Comparison of ENCODE assay signal across 9 cellular contexts in genomic region chr11:33920838-33921613, GRCh38. TPM values are rescaled to one million over a fixed set of nuclear protein-coding genes. Genes with fewer than 3 reads are reported as not detected.
DNase-seq lines count a peak whose midpoint lies in the region; ATAC-seq, FAIRE-seq and TF ChIP-seq lines count a peak whose summit lies in the region.
"Had no signal": no experiment of that assay in that cellular context is flagged by ENCODE, and none has a peak within 500 bp of the region (broad histone marks: within the 10 kb centered on the region; RNA-seq: fewer than 3 reads in every experiment).

No MANE protein-coding gene starts in this region.

- TF ChIP-seq CTCF in omental fat pad (IDR thresholded peaks at IDR 0.05) (no peak), thyroid gland (IDR thresholded peaks at IDR 0.05) (no peak), colonic mucosa (IDR thresholded peaks at IDR 0.05) (no peak)

- H3K27ac ChIP-seq in CD4-positive, alpha-beta memory T cell (ENCODE audit: low read depth, low read length): no peak overlapping the region
- H3K27ac ChIP-seq in thyroid gland (no peak overlapping the region), colonic mucosa (no peak overlapping the region)

- 74 to 86% methylated on average over 8 of the region's 8 CpGs for WGBS in thyroid gland, 2 donors

- intact Hi-C loops in dendritic cell treated with granulocyte-macrophage colony-stimulating factor and Interleukin-4, amounts not matched to agents 40 ng/mL and 50 ng/mL, for 4 days (cut with micrococcal nuclease): no loop called here
- intact Hi-C loops in CD4-positive, alpha-beta memory T cell (cut with micrococcal nuclease): no loop called here
- intact Hi-C loops in thyroid gland (cut with DNase I) (no loop called here), colonic mucosa (cut with DNase I) (no loop called here)

- H3K4me1 Mint-ChIP-seq in dendritic cell treated with granulocyte-macrophage colony-stimulating factor and Interleukin-4, amounts not matched to agents 40 ng/mL and 50 ng/mL, for 4 days (ENCODE audit: low read depth): peaks cover 25% of the 10 kb centered on the region
- H3K4me1 Mint-ChIP-seq in CD4-positive, alpha-beta memory T cell: no peaks in the 10 kb centered on the region

- peak; percentile 91 for FAIRE-seq in GM18507 (lab: Jason Lieb, UNC)

- H3K4me1 ChIP-seq in CD4-positive, alpha-beta memory T cell (ENCODE audit: insufficient read depth, low read length): no peaks in the 10 kb centered on the region
- H3K4me1 ChIP-seq in thyroid gland (no peaks in the 10 kb centered on the region), colonic mucosa (no peaks in the 10 kb centered on the region)

- H3K4me3 ChIP-seq in CD4-positive, alpha-beta memory T cell (ENCODE audit: low read length in 2 of 2): no peak overlapping the region
- H3K4me3 ChIP-seq in thyroid gland (replicated peaks in 1 of 3) (no peak overlapping the region), colonic mucosa (no peak overlapping the region)

- H3K27me3 ChIP-seq in CD4-positive, alpha-beta memory T cell (ENCODE audit: insufficient read depth, low read length): no peaks in the 10 kb centered on the region
- H3K27me3 ChIP-seq in thyroid gland (no peaks in the 10 kb centered on the region), colonic mucosa (no peaks in the 10 kb centered on the region)

- POLR2A ChIA-PET in CD4-positive, alpha-beta memory T cell (lab: Charles Lee; ENCODE audit: partially characterized antibody): no interaction called here

- H3K36me3 ChIP-seq in CD4-positive, alpha-beta memory T cell (ENCODE audit: insufficient read depth, low read length): no peaks in the 10 kb centered on the region
- H3K36me3 ChIP-seq in thyroid gland (no peaks in the 10 kb centered on the region), colonic mucosa (no peaks in the 10 kb centered on the region)

- H3K9me3 Mint-ChIP-seq in dendritic cell treated with granulocyte-macrophage colony-stimulating factor and Interleukin-4, amounts not matched to agents 40 ng/mL and 50 ng/mL, for 4 days: peaks cover 16% of the 10 kb centered on the region
- peaks cover 0 to 6% (median 0%) of the 10 kb centered on the region in 8 donors for H3K9me3 Mint-ChIP-seq in CD4-positive, alpha-beta memory T cell

- no peak overlapping the region for H3K4me3 Mint-ChIP-seq in dendritic cell treated with granulocyte-macrophage colony-stimulating factor and Interleukin-4, amounts not matched to agents 40 ng/mL and 50 ng/mL, for 4 days
- no peak overlapping the region for H3K4me3 Mint-ChIP-seq in CD4-positive, alpha-beta memory T cell

- no peaks in the 10 kb centered on the region for H3K27me3 Mint-ChIP-seq in dendritic cell treated with granulocyte-macrophage colony-stimulating factor and Interleukin-4, amounts not matched to agents 40 ng/mL and 50 ng/mL, for 4 days
- peaks cover 15 to 38% of the 10 kb centered on the region in 2 donors for H3K27me3 Mint-ChIP-seq in CD4-positive, alpha-beta memory T cell

- ATAC-seq in GM21381 (IDR thresholded peaks at IDR 0.05; ENCODE audit: unreplicated experiment) (peak; percentile 79), HG03378 (IDR thresholded peaks at IDR 0.05; ENCODE audit: unreplicated experiment) (peak; percentile 96), omental fat pad (ENCODE audit: low FRiP score) (no peak)

- TF ChIP-seq POLR2A in thyroid gland (IDR thresholded peaks at IDR 0.05): no peak

- no peak overlapping the region for H3K9ac ChIP-seq in colonic mucosa (ENCODE audit: low read depth in 2 of 2, low read length in 2 of 2)

- H3K27ac Mint-ChIP-seq in dendritic cell treated with granulocyte-macrophage colony-stimulating factor and Interleukin-4, amounts not matched to agents 40 ng/mL and 50 ng/mL, for 4 days: peak overlapping the region; percentile 52
- H3K27ac Mint-ChIP-seq in CD4-positive, alpha-beta memory T cell: no peak overlapping the region

- no peaks in the 10 kb centered on the region for H3K36me3 Mint-ChIP-seq in dendritic cell treated with granulocyte-macrophage colony-stimulating factor and Interleukin-4, amounts not matched to agents 40 ng/mL and 50 ng/mL, for 4 days (ENCODE audit: low read depth)
- no peaks in the 10 kb centered on the region for H3K36me3 Mint-ChIP-seq in CD4-positive, alpha-beta memory T cell

- H3K9me3 ChIP-seq in CD4-positive, alpha-beta memory T cell (ENCODE audit: control insufficient read depth in 1 of 2, low read length in 2 of 2): no peaks in the 10 kb centered on the region
- H3K9me3 ChIP-seq in thyroid gland: no peaks in the 10 kb centered on the region
- H3K9me3 ChIP-seq in colonic mucosa: no peaks in the 10 kb centered on the region

- DNase-seq in GM18507 (ENCODE audit: extremely low spot score, insufficient read length, low read depth) (peak; percentile 25), omental fat pad (ENCODE audit: low spot score) (no peak), thyroid gland (no peak), colonic mucosa (no peak)
- DNase-seq in CD4-positive, alpha-beta memory T cell: no peak
- DNase-seq: NCI-H2227 treated with DMSO at 0.1 percent for 48 hours had no signal

- CTCF ChIA-PET in CD4-positive, alpha-beta memory T cell (lab: Charles Lee; ENCODE audit: partially characterized antibody): no interaction called here

RNA-seq across cellular contexts. Expression of gene LMO2, which starts 29.1 kb away (rescaled TPM):
- total RNA-seq in CD4-positive, alpha-beta memory T cell: under 1 TPM; 0.47 to 0.58 TPM
- under 1 TPM in 1 of 2 donors, not detected in 1; 0.16 TPM for polyA plus RNA-seq in CD4-positive, alpha-beta memory T cell
- total RNA-seq in omental fat pad: 10 to 100 TPM in 3 of 4 donors, 1 to 10 TPM in 1; 9.4 to 53.3 (median 25.8) TPM
- 10 to 100 TPM; 20.7 to 51.5 (median 40.3) TPM for total RNA-seq in thyroid gland
- 10 to 100 TPM in 1 of 2 donors, 1 to 10 TPM in 1; 7.2 to 11.3 TPM for total RNA-seq in colonic mucosa

Comparison
In these comparisons a context has a peak if more than half of its experiments do, and no peak if none do; other contexts are left out.
1. RNA of gene LMO2, which starts 29.1 kb away (total RNA-seq): 20.7 to 51.5 TPM in thyroid gland, 9.4 to 53.3 TPM in omental fat pad and 7.2 to 11.3 TPM in colonic mucosa; 0.47 to 0.58 TPM in CD4-positive, alpha-beta memory T cell; every median in the first group is over 4 times any median in the second.